In the genomic region with DNA sequence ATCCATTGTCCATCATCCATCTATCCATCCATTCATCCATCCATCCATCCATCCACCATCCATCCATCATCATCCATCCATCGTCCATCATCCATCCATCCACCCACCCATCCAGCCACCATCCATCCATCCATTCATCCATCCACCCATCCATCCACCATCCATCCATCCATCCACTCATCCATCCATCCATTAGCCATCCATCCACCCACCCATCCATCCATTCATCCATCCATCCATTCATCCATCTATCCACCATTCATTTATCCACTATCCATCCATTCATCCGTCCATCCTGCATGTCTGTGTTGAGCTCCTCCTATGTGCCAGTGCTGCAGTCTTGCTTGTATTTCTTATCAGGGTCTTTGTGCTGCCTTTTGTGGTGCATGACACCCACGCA, we compare ENCODE assay signal across 8 cellular contexts. TPM values are rescaled to one million over a fixed set of nuclear protein-coding genes. Genes with fewer than 3 reads are reported as not detected.
"Had no signal": no experiment of that assay in that cellular context is flagged by ENCODE, and none has a peak within 500 bp of the region (broad histone marks: within the 10 kb centered on the region; RNA-seq: fewer than 3 reads in every experiment).

No MANE protein-coding gene starts in this region.

- H3K4me3 ChIP-seq: GM23248, HAP-1 had no signal

- H3K9me3 ChIP-seq: HAP-1 had no signal

- H3K4me1 ChIP-seq: HAP-1 had no signal

- H3K4me1 Mint-ChIP-seq: IgD-negative memory B cell had no signal

- H2AFZ ChIP-seq: GM23248 had no signal

- H3K9me3 Mint-ChIP-seq: IgD-negative memory B cell had no signal

- ATAC-seq: HCT116 had no signal

- H3K36me3 ChIP-seq: HAP-1 had no signal

- H3K4me2 ChIP-seq: KMS-11 had no signal

- H3K27me3 Mint-ChIP-seq: IgD-negative memory B cell had no signal

- H3K9ac ChIP-seq: GM23248, KMS-11 had no signal

- H3K36me3 Mint-ChIP-seq: IgD-negative memory B cell had no signal

- H3K27ac Mint-ChIP-seq: IgD-negative memory B cell had no signal

- H3K27ac ChIP-seq: GM23248, KMS-11 had no signal

- H3K4me3 Mint-ChIP-seq: IgD-negative memory B cell had no signal

- DNase-seq: GM23248, GOT3, H7, KBM-7 had no signal

RNA-seq across cellular contexts. Expression of a gene that starts 44.2 kb away (rescaled TPM):
- polyA plus RNA-seq: IgD-negative memory B cell had no signal
